In the genomic region with DNA sequence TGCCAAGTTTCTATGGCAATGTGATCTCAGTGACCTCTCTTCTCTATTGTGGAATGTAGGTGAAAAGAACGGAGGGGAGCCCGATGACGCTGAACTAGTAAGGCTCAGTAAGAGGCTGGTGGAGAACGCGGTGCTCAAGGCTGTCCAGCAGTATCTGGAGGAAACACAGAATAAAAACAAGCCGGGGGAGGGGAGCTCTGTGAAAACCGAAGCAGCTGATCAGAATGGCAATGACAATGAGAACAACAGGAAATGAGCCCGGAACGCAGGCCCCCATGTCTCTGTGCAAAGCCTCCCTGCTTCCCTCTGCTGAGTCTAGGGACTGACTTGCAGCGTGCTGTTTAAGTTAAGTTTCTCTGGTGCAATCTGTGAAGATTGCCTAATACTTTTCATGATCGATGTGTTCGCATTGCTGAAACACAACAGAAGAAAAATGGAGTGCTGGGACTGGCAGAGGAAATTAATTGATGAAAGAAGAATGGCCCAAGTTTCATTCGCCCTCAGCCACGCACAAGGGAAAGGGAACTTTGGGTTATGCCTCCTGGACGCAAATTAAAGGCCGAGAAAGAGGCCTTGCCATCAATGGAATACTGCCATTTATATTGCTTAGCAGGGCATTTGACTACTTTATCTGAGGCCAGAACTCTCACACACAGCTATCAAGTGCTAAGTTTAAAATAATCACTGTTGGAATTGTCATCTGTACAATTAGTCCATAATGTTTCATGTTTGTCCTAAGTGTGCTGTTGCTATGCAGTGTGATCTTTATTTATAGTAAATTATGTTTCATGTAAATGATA, we compare ENCODE assay signal across 8 cellular contexts.
DNase-seq lines count a peak whose midpoint lies in the region; ATAC-seq and TF ChIP-seq lines count a peak whose summit lies in the region.

No MANE protein-coding gene starts in this region.

- CTCF ChIA-PET in activated CD4-positive, alpha-beta memory T cell treated with anti-CD3 and anti-CD28 coated beads, Interleukin-2, amount 10 ng/mL, durations not matched to agents 7 days and 5 days (lab: Charles Lee) = interaction anchor here (1.2 to 1.4 kb wide), 3 partner anchors 9 to 347 kb away, joined by 3 to 5 read pairs (median 5); partner anchors contain the start of gene MED23

- H3K4me3 Mint-ChIP-seq in activated CD4-positive, alpha-beta memory T cell treated with anti-CD3 and anti-CD28 coated beads, Interleukin-2, amount 10 ng/mL, durations not matched to agents 7 days and 5 days = peak overlapping the region; percentile 63
- H3K4me3 Mint-ChIP-seq in endothelial cell (ENCODE audit: unreplicated experiment) = no peak overlapping the region

- H3K27ac Mint-ChIP-seq in activated CD4-positive, alpha-beta memory T cell treated with anti-CD3 and anti-CD28 coated beads, Interleukin-2, amount 10 ng/mL, durations not matched to agents 7 days and 5 days = peak overlapping the region; percentile 87
- H3K27ac Mint-ChIP-seq in endothelial cell (ENCODE audit: unreplicated experiment) = peak overlapping the region; percentile 90

- H3K36me3 Mint-ChIP-seq in activated CD4-positive, alpha-beta memory T cell treated with anti-CD3 and anti-CD28 coated beads, Interleukin-2, amount 10 ng/mL, durations not matched to agents 7 days and 5 days (ENCODE audit: low read depth) = peaks cover 11% of the 10 kb centered on the region
- no peaks in the 10 kb centered on the region for H3K36me3 Mint-ChIP-seq in endothelial cell (ENCODE audit: low read depth, unreplicated experiment)

- H3K27me3 Mint-ChIP-seq in activated CD4-positive, alpha-beta memory T cell treated with anti-CD3 and anti-CD28 coated beads, Interleukin-2, amount 10 ng/mL, durations not matched to agents 7 days and 5 days = no peaks in the 10 kb centered on the region
- no peaks in the 10 kb centered on the region for H3K27me3 Mint-ChIP-seq in endothelial cell (ENCODE audit: unreplicated experiment)

- peak overlapping the region; percentile 5; the same call in 1 of the 2 replicates for H3K4me3 ChIP-seq in HUES6 (ENCODE audit: low read depth, low read length)

- H3K9me3 Mint-ChIP-seq in activated CD4-positive, alpha-beta memory T cell treated with anti-CD3 and anti-CD28 coated beads, Interleukin-2, amount 10 ng/mL, durations not matched to agents 7 days and 5 days = peaks cover 3% of the 10 kb centered on the region
- no peaks in the 10 kb centered on the region for H3K9me3 Mint-ChIP-seq in endothelial cell (ENCODE audit: unreplicated experiment)

- TF ChIP-seq CTCF in endothelial cell (IDR thresholded peaks at IDR 0.05; ENCODE audit: unreplicated experiment) = no peak

- no peaks in the 10 kb centered on the region for H3K36me3 ChIP-seq in HUES6 (ENCODE audit: control insufficient read depth, insufficient read depth, low read length)

- H3K4me1 ChIP-seq in HUES6 (ENCODE audit: control insufficient read depth, insufficient read depth, low read length) = peaks cover 32% of the 10 kb centered on the region

- H3K27me3 ChIP-seq in HUES6 (ENCODE audit: control insufficient read depth, insufficient read depth, low read length) = no peaks in the 10 kb centered on the region

- H3K27ac ChIP-seq in HUES6 (ENCODE audit: low read depth, low read length) = peak overlapping the region; percentile 65

- peak; percentile 73 for DNase-seq in activated CD4-positive, alpha-beta memory T cell treated with anti-CD3 and anti-CD28 coated beads, Interleukin-2, amount 10 ng/mL, durations not matched to agents 7 days and 5 days
- DNase-seq in endothelial cell (ENCODE audit: low spot score) (peak; percentile 60), pons (ENCODE audit: low spot score) (peak; percentile 75), ecto neural progenitor cell (ENCODE audit: low spot score) (no peak), H4 (ENCODE audit: low spot score) (no peak)

- ATAC-seq in GM21390 (IDR thresholded peaks at IDR 0.05; ENCODE audit: unreplicated experiment) = no peak
- no peak for ATAC-seq in GM19455 (IDR thresholded peaks at IDR 0.05; ENCODE audit: unreplicated experiment)

- H3K4me1 Mint-ChIP-seq in activated CD4-positive, alpha-beta memory T cell treated with anti-CD3 and anti-CD28 coated beads, Interleukin-2, amount 10 ng/mL, durations not matched to agents 7 days and 5 days = peaks cover 18% of the 10 kb centered on the region
- peaks cover 20% of the 10 kb centered on the region for H3K4me1 Mint-ChIP-seq in endothelial cell (ENCODE audit: unreplicated experiment)

- no peaks in the 10 kb centered on the region for H3K9me3 ChIP-seq in HUES6 (ENCODE audit: control insufficient read depth, insufficient read depth, low read depth, low read length)

- POLR2A ChIA-PET in activated CD4-positive, alpha-beta memory T cell treated with anti-CD3 and anti-CD28 coated beads, Interleukin-2, amount 10 ng/mL, durations not matched to agents 7 days and 5 days (lab: Charles Lee) = interaction anchor here (0.9 to 1.7 kb wide), 3 partner anchors 82 to 250 kb away, joined by 3 to 8 read pairs (median 4); no protein-coding TSS in a partner anchor

- H3K9ac ChIP-seq in HUES6 (ENCODE audit: low read length) = peak overlapping the region; percentile 62

Comparison
In these comparisons a context has a peak if more than half of its experiments do, and no peak if none do; other contexts are left out.
1. DNase-seq: peak in activated CD4-positive, alpha-beta memory T cell treated with anti-CD3 and anti-CD28 coated beads, Interleukin-2, amount 10 ng/mL, durations not matched to agents 7 days and 5 days (single experiment), endothelial cell (single experiment) and pons (single experiment); none in ecto neural progenitor cell (single experiment) and H4 (single experiment).